ENCODE assay signal across 9 cellular contexts in the genomic region with DNA sequence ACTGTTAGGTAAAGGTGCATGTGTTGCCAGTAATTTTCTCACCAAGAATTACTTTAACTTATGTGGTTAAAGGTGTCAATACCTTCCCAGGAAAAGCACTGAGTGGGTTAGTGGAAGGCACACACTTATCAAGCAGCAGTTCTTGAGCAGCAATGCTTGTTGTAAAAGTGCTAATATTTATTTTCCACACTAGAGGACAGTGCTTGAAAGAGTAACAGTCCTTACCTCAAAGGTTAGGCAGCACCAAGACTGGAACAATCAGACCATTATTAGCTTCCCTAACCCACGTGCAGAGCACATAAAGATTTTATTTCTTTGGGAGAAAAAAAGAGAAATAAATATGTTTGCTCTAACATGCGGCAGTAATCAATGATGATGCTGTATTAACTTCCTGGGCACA. TPM values are rescaled to one million over a fixed set of nuclear protein-coding genes. Genes with fewer than 3 reads are reported as not detected.
DNase-seq lines count a peak whose midpoint lies in the region; ATAC-seq and TF ChIP-seq lines count a peak whose summit lies in the region.
"Had no signal": no experiment of that assay in that cellular context is flagged by ENCODE, and none has a peak within 500 bp of the region (broad histone marks: within the 10 kb centered on the region; RNA-seq: fewer than 3 reads in every experiment).

No MANE protein-coding gene starts in this region.

- POLR2A ChIA-PET in AG04449 (lab: Yijun Ruan, JAX): interaction anchor here (1.0 kb wide), 1 partner anchor 471 kb away, joined by 6 read pairs; a partner anchor contains a TSS
- POLR2A ChIA-PET in activated CD4-positive, alpha-beta memory T cell treated with anti-CD3 and anti-CD28 coated beads, Interleukin-2, amount 10 ng/mL, durations not matched to agents 7 days and 5 days (lab: Charles Lee): no interaction called here

- TF ChIP-seq CTCF in AG04449 (IDR thresholded peaks at IDR 0.05; ENCODE audit: insufficient read depth, low read length, missing control alignments) (peak; percentile 38), hepatocyte (IDR thresholded peaks at IDR 0.05; ENCODE audit: poor library complexity) (peak; percentile 49), Calu3 (IDR thresholded peaks at IDR 0.05; ENCODE audit: unreplicated experiment) (no peak)

- 31% methylated on average over 2 of the region's 2 CpGs for WGBS in hepatocyte (ENCODE audit: low lambda C conversion rate, missing lambda C conversion rate)

- H3K79me2 ChIP-seq in hepatocyte: no peaks in the 10 kb centered on the region

- no peak overlapping the region for H3K4me2 ChIP-seq in hepatocyte

- H3K36me3 ChIP-seq in hepatocyte (replicated peaks; ENCODE audit: insufficient read depth, low read depth): no peaks in the 10 kb centered on the region

- no peaks in the 10 kb centered on the region for H3K9me3 Mint-ChIP-seq in activated CD4-positive, alpha-beta memory T cell treated with anti-CD3 and anti-CD28 coated beads, Interleukin-2, amount 10 ng/mL, durations not matched to agents 7 days and 5 days
- H3K9me3 Mint-ChIP-seq in Calu3 (ENCODE audit: low read depth, unreplicated experiment): no peaks in the 10 kb centered on the region

- no peaks in the 10 kb centered on the region for H3K36me3 Mint-ChIP-seq in activated CD4-positive, alpha-beta memory T cell treated with anti-CD3 and anti-CD28 coated beads, Interleukin-2, amount 10 ng/mL, durations not matched to agents 7 days and 5 days (ENCODE audit: low read depth)
- no peaks in the 10 kb centered on the region for H3K36me3 Mint-ChIP-seq in Calu3 (ENCODE audit: insufficient read depth, unreplicated experiment)

- intact Hi-C loops in Calu3 (cut with micrococcal nuclease; ENCODE audit: unreplicated experiment): loop anchor here (1.0 to 5.0 kb wide), 6 partner anchors 192 to 477 kb away; no protein-coding TSS in a partner anchor

- BruUV-seq in Calu3 (replicated peaks; lab: Mats Ljungman, UMichigan): no TSS peak

- no peaks in the 10 kb centered on the region for H3K27me3 ChIP-seq in hepatocyte

- peak; percentile 58 for ATAC-seq in GM21786 (IDR thresholded peaks at IDR 0.05; ENCODE audit: unreplicated experiment)

- H3K9me2 ChIP-seq in hepatocyte (replicated peaks; ENCODE audit: insufficient read depth): no peaks in the 10 kb centered on the region

- H3K27ac Mint-ChIP-seq in activated CD4-positive, alpha-beta memory T cell treated with anti-CD3 and anti-CD28 coated beads, Interleukin-2, amount 10 ng/mL, durations not matched to agents 7 days and 5 days: no peak overlapping the region
- no peak overlapping the region for H3K27ac Mint-ChIP-seq in Calu3 (ENCODE audit: unreplicated experiment)

- H3K4me1 Mint-ChIP-seq in activated CD4-positive, alpha-beta memory T cell treated with anti-CD3 and anti-CD28 coated beads, Interleukin-2, amount 10 ng/mL, durations not matched to agents 7 days and 5 days: peaks cover 2% of the 10 kb centered on the region
- peaks cover 17% of the 10 kb centered on the region for H3K4me1 Mint-ChIP-seq in Calu3 (ENCODE audit: low read depth, unreplicated experiment)

- CTCF ChIA-PET in AG04449 (lab: Yijun Ruan, JAX): interaction anchor here (0.6 to 2.0 kb wide), 7 partner anchors 17 to 477 kb away, joined by 3 to 5 read pairs (median 3); no protein-coding TSS in a partner anchor
- CTCF ChIA-PET in activated CD4-positive, alpha-beta memory T cell treated with anti-CD3 and anti-CD28 coated beads, Interleukin-2, amount 10 ng/mL, durations not matched to agents 7 days and 5 days (lab: Charles Lee): interaction anchor here (1.2 to 1.6 kb wide), 3 partner anchors 138 to 477 kb away, joined by 3 to 6 read pairs (median 3); a partner anchor contains a TSS
- CTCF ChIA-PET in Calu3 (lab: Charles Lee): interaction anchor here (0.6 to 1.6 kb wide), 7 partner anchors 81 to 477 kb away, joined by 3 to 11 read pairs (median 3); a partner anchor contains a TSS

- H3K27me3 Mint-ChIP-seq in activated CD4-positive, alpha-beta memory T cell treated with anti-CD3 and anti-CD28 coated beads, Interleukin-2, amount 10 ng/mL, durations not matched to agents 7 days and 5 days: peaks cover 7% of the 10 kb centered on the region
- H3K27me3 Mint-ChIP-seq in Calu3 (ENCODE audit: unreplicated experiment): no peaks in the 10 kb centered on the region

- in situ Hi-C loops in SK-MEL-5 (cut with HindIII; ENCODE audit: low pct_unique_long_range_greater_than_20kb, low sequenced_read_pairs): no loop called here

- no peak overlapping the region for H3K27ac ChIP-seq in hepatocyte

- DNase-seq in AG04449 (ENCODE audit: low read depth, low spot score) (no peak), SK-MEL-5 (ENCODE audit: low read depth, low spot score) (peak; percentile 92), hepatocyte (ENCODE audit: low spot score) (peak; percentile 42), Calu3 (no peak), CD1c-positive myeloid dendritic cell (ENCODE audit: extremely low spot score) (no peak)
- DNase-seq in activated CD4-positive, alpha-beta memory T cell treated with anti-CD3 and anti-CD28 coated beads, Interleukin-2, amount 10 ng/mL, durations not matched to agents 7 days and 5 days: no peak
- no peak for DNase-seq in activated naive CD4-positive, alpha-beta T cell treated with Interleukin-2 at 50 U/mL for 16 hours
- DNase-seq: activated CD4-positive, alpha-beta T cell treated with anti-CD3 and anti-CD28 coated beads, Interleukin-2, amount 50 U/mL, for 1 hour had no signal

- H3K4me1 ChIP-seq in hepatocyte (ENCODE audit: insufficient read depth): peaks cover 3% of the 10 kb centered on the region

- no peak overlapping the region for H3K4me3 Mint-ChIP-seq in activated CD4-positive, alpha-beta memory T cell treated with anti-CD3 and anti-CD28 coated beads, Interleukin-2, amount 10 ng/mL, durations not matched to agents 7 days and 5 days
- no peak overlapping the region for H3K4me3 Mint-ChIP-seq in Calu3 (ENCODE audit: low read depth, unreplicated experiment)

- no peaks in the 10 kb centered on the region for H3K9me3 ChIP-seq in hepatocyte (ENCODE audit: low read depth)

- H2AFZ ChIP-seq in hepatocyte: no peak overlapping the region

- no peaks in the 10 kb centered on the region for H4K20me1 ChIP-seq in hepatocyte (ENCODE audit: insufficient read depth, poor library complexity, severe bottlenecking)

- no peak overlapping the region for H3K4me3 ChIP-seq in AG04449 (ENCODE audit: low read depth, low read length)
- H3K4me3 ChIP-seq in hepatocyte: no peak overlapping the region

RNA-seq across cellular contexts. Expression of a gene that starts 48.8 kb away (rescaled TPM):
- total RNA-seq in SK-MEL-5 (2014; rRNA removed; shearing (Covaris generic)): 65.4 and 79.7 TPM in 2 replicates
- polyA plus RNA-seq in SK-MEL-5 (2015; cell fraction: cytosol; rRNA removed): 33.4 and 51.3 TPM in 2 replicates
- polyA plus RNA-seq in SK-MEL-5 (2015; cell fraction: nucleus; rRNA removed): 77.1 and 113 TPM in 2 replicates
- total RNA-seq in hepatocyte (28.2 and 42.8 TPM in 2 replicates), Calu3 (2022) (110 and 114 TPM in 2 replicates)
- polyA plus RNA-seq in hepatocyte: 23.6 and 29.7 TPM in 2 replicates
- 10 to 100 TPM; 61.8 to 67.2 TPM for total RNA-seq in activated CD4-positive, alpha-beta memory T cell treated with anti-CD3 and anti-CD28 coated beads, Interleukin-2, amount 10 ng/mL, durations not matched to agents 7 days and 5 days

Comparison
In these comparisons a context has a peak if more than half of its experiments do, and no peak if none do; other contexts are left out.
1. DNase-seq: peak in SK-MEL-5 (single experiment) and hepatocyte (single experiment); none in AG04449 (single experiment), activated CD4-positive, alpha-beta memory T cell treated with anti-CD3 and anti-CD28 coated beads, Interleukin-2, amount 10 ng/mL, durations not matched to agents 7 days and 5 days (single experiment), Calu3 (single experiment), activated naive CD4-positive, alpha-beta T cell treated with Interleukin-2 at 50 U/mL for 16 hours (single experiment) and CD1c-positive myeloid dendritic cell (single experiment).